Comparison of ENCODE assay signal across 22 cellular contexts in genomic region chr3:75295013-75295412, GRCh38.
"Had no signal": no experiment of that assay in that cellular context is flagged by ENCODE, and none has a peak within 500 bp of the region (broad histone marks: within the 10 kb centered on the region; RNA-seq: fewer than 3 reads in every experiment).

No MANE protein-coding gene starts in this region.

- H3K4me1 Mint-ChIP-seq: activated naive CD4-positive, alpha-beta T cell treated with anti-CD3 and anti-CD28 coated beads, Interleukin-2, amount 50 U/mL, for 24 hours; memory B cell; WTC11 had no signal

- ATAC-seq: stimulated activated naive CD8-positive, alpha-beta T cell treated with anti-CD3 and anti-CD28 coated beads, Interleukin-15, Interleukin-2, amounts not matched to agents 100 U/mL and 50 U/mL, for 24 hours had no signal

- DNase-seq: activated gamma-delta T cell treated with Interleukin-2 at 50 U/mL for 16 hours; activated T-cell treated with anti-CD3 and anti-CD28 coated beads, Interleukin-2, amount 50 U/mL, for 1 hour; brain microvascular endothelial cell; central memory CD4-positive, alpha-beta T cell; dermis blood vessel endothelial cell; effector memory CD4-positive, alpha-beta T cell; foreskin melanocyte; glutamatergic neuron; hippocampal formation; ovary; psoas muscle; stimulated activated CD4-positive, alpha-beta T cell treated with anti-CD3 and anti-CD28 coated beads, Interleukin-12 subunit alpha, Interleukin-12 subunit beta, amount 100 ng/mL, for 4 hours; stimulated activated CD4-positive, alpha-beta T cell treated with anti-CD3 and anti-CD28 coated beads, Interleukin-4, amount 100 ng/mL, for 4 hours; stimulated activated naive CD8-positive, alpha-beta T cell treated with anti-CD3 and anti-CD28 coated beads, Interleukin-15, Interleukin-2, amounts not matched to agents 100 U/mL and 50 U/mL, for 24 hours; T-helper 9 cell; tibial artery had no signal

- H3K36me3 ChIP-seq: brain microvascular endothelial cell, neutrophil, ovary, right atrium auricular region, tibial artery had no signal

- H3K9me3 ChIP-seq: neutrophil, ovary, psoas muscle, right atrium auricular region, tibial artery had no signal

- H3K4me1 ChIP-seq: psoas muscle, right atrium auricular region, tibial artery had no signal

- H3K36me3 Mint-ChIP-seq: activated naive CD4-positive, alpha-beta T cell treated with anti-CD3 and anti-CD28 coated beads, Interleukin-2, amount 50 U/mL, for 24 hours; memory B cell had no signal

- H3K9me3 Mint-ChIP-seq: activated naive CD4-positive, alpha-beta T cell treated with anti-CD3 and anti-CD28 coated beads, Interleukin-2, amount 50 U/mL, for 24 hours; nephron had no signal

- H3K27me3 Mint-ChIP-seq: memory B cell had no signal

- H3K4me3 Mint-ChIP-seq: activated naive CD4-positive, alpha-beta T cell treated with anti-CD3 and anti-CD28 coated beads, Interleukin-2, amount 50 U/mL, for 24 hours; memory B cell; nephron; WTC11 had no signal

- H3K27me3 ChIP-seq: brain microvascular endothelial cell, ovary, right atrium auricular region, tibial artery had no signal

- H3K27ac ChIP-seq: brain microvascular endothelial cell, neutrophil, ovary, psoas muscle, right atrium auricular region, tibial artery had no signal

- H3K4me3 ChIP-seq: ovary, psoas muscle, right atrium auricular region, tibial artery had no signal

- H3K27ac Mint-ChIP-seq: activated naive CD4-positive, alpha-beta T cell treated with anti-CD3 and anti-CD28 coated beads, Interleukin-2, amount 50 U/mL, for 24 hours; memory B cell; nephron; WTC11 had no signal
